8 cellular contexts compared by ENCODE assay signal in the genomic region with DNA sequence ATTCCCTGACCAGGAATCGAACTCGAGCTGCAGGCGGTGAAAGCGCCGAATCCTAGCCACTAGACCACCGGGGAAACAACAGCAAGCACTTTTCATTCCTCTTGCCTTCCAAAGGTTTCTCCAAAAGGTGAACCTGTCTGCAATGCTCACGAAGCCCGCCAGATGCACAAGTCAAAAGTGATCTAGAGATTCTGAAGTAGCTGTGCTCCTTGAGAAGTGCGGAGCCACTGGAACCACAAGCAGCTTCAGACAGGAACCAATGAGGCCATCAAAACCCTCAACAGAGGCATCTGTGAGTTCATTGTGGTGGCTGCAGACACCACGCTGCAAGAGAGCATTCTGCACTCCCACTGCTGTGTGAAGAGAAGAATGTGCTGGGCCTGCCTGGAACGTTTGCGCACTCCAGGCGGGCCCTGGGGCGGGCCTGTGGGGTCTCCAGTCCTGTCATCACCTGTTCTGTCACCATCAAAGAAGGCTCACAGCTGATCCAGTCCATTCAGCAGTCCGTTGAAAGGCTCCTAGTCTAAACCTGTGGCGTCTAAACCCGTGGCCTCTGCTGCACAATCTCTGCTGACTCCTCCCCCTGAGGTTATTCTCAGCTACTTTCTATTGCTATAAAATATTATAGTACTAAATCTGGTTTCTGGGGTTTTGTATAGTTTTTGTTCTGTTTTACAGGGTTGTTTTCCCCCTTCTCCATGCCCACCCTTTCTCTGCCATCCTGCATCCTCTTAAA.
A peak's percentile ranks its signal among the peaks of the same experiment; 100 is the strongest.
DNase-seq lines count a peak whose midpoint lies in the region; ATAC-seq and TF ChIP-seq lines count a peak whose summit lies in the region.
"Not testable (repeated sequence)": the region's sequence is repeated elsewhere in the genome, so short reads cannot be mapped to it uniquely, and the experiment has no call there.

No MANE protein-coding gene starts in this region.

- TF ChIP-seq EP300 in gastroesophageal sphincter (IDR thresholded peaks at IDR 0.05): not testable (repeated sequence)

- peak overlapping the region in 5 of 7 donors; percentile 34 to 72 (median 52) for H3K4me3 Mint-ChIP-seq in CD8-positive, alpha-beta memory T cell
- peak overlapping the region in 1 of 2 donors; percentile 29 for H3K4me3 Mint-ChIP-seq in activated T-cell treated with anti-CD3 and anti-CD28 coated beads, Interleukin-2, amount 50 U/mL, for 72 hours
- peak overlapping the region; percentile 23 for H3K4me3 Mint-ChIP-seq in activated naive CD4-positive, alpha-beta T cell treated with anti-CD3 and anti-CD28 coated beads, Interleukin-2, amount 50 U/mL, for 24 hours
- H3K4me3 Mint-ChIP-seq in natural killer cell: peak overlapping the region; percentile 9

- H3K27me3 ChIP-seq in CD8-positive, alpha-beta memory T cell (ENCODE audit: insufficient read depth, low read length, poor library complexity, severe bottlenecking); gastroesophageal sphincter: not testable (repeated sequence)

- not testable (repeated sequence) for H3K4me1 ChIP-seq in CD8-positive, alpha-beta memory T cell (ENCODE audit: insufficient read depth, low read length); gastroesophageal sphincter

- DNase-seq in CD8-positive, alpha-beta memory T cell: peak in 4 of 5 donors; percentile 3 to 66 (median 50)
- DNase-seq in T-helper 9 cell (peak; percentile 0), natural killer cell (peak; percentile 15)
- peak; percentile 64 for DNase-seq in activated CD8-positive, alpha-beta memory T cell treated with anti-CD3 and anti-CD28 coated beads for 24 hours
- peak; percentile 21 to 38 for DNase-seq in activated T-cell treated with anti-CD3 and anti-CD28 coated beads, Interleukin-2, amount 50 U/mL, for 72 hours
- DNase-seq in stimulated activated naive CD8-positive, alpha-beta T cell treated with anti-CD3 and anti-CD28 coated beads, Interleukin-15, Interleukin-2, amounts not matched to agents 100 U/mL and 50 U/mL, for 24 hours: peak; percentile 12

- CTCF ChIA-PET in CD8-positive, alpha-beta memory T cell (lab: Charles Lee): not testable (repeated sequence)

- POLR2A ChIA-PET in CD8-positive, alpha-beta memory T cell (lab: Charles Lee): not testable (repeated sequence)

- H3K4me3 ChIP-seq in CD8-positive, alpha-beta memory T cell (ENCODE audit: low read length); gastroesophageal sphincter: not testable (repeated sequence)

- 94 to 96% methylated on average over 3 of the region's 17 CpGs for WGBS in gastroesophageal sphincter (ENCODE audit: low coverage in 1 of 2), 2 donors

- intact Hi-C loops in natural killer cell (cut with micrococcal nuclease): not testable (repeated sequence)

- H3K27me3 Mint-ChIP-seq in CD8-positive, alpha-beta memory T cell; activated T-cell treated with anti-CD3 and anti-CD28 coated beads, Interleukin-2, amount 50 U/mL, for 72 hours (ENCODE audit: low read depth); activated naive CD4-positive, alpha-beta T cell treated with anti-CD3 and anti-CD28 coated beads, Interleukin-2, amount 50 U/mL, for 24 hours; natural killer cell (ENCODE audit: low read depth in 2 of 2): not testable (repeated sequence)

- H3K27ac ChIP-seq in CD8-positive, alpha-beta memory T cell (ENCODE audit: low read depth, low read length); gastroesophageal sphincter: not testable (repeated sequence)

- H3K36me3 ChIP-seq in CD8-positive, alpha-beta memory T cell (ENCODE audit: insufficient read depth, low read length); gastroesophageal sphincter: not testable (repeated sequence)

- not testable (repeated sequence) for TF ChIP-seq POLR2A in gastroesophageal sphincter (IDR thresholded peaks at IDR 0.05)

- not testable (repeated sequence) for H3K36me3 Mint-ChIP-seq in CD8-positive, alpha-beta memory T cell; activated T-cell treated with anti-CD3 and anti-CD28 coated beads, Interleukin-2, amount 50 U/mL, for 72 hours (ENCODE audit: insufficient read depth in 2 of 2); activated naive CD4-positive, alpha-beta T cell treated with anti-CD3 and anti-CD28 coated beads, Interleukin-2, amount 50 U/mL, for 24 hours; natural killer cell

- H3K9me3 ChIP-seq in CD8-positive, alpha-beta memory T cell (ENCODE audit: low read length); gastroesophageal sphincter: not testable (repeated sequence)

- H3K9me3 Mint-ChIP-seq in CD8-positive, alpha-beta memory T cell; activated T-cell treated with anti-CD3 and anti-CD28 coated beads, Interleukin-2, amount 50 U/mL, for 72 hours; activated naive CD4-positive, alpha-beta T cell treated with anti-CD3 and anti-CD28 coated beads, Interleukin-2, amount 50 U/mL, for 24 hours; natural killer cell: not testable (repeated sequence)

- peaks cover 9 to 14% (median 11%) of the 10 kb centered on the region in 3 donors for H3K4me1 Mint-ChIP-seq in CD8-positive, alpha-beta memory T cell
- not testable (repeated sequence) for H3K4me1 Mint-ChIP-seq in activated T-cell treated with anti-CD3 and anti-CD28 coated beads, Interleukin-2, amount 50 U/mL, for 72 hours (ENCODE audit: low read depth); natural killer cell
- H3K4me1 Mint-ChIP-seq in activated naive CD4-positive, alpha-beta T cell treated with anti-CD3 and anti-CD28 coated beads, Interleukin-2, amount 50 U/mL, for 24 hours: peaks cover 14% of the 10 kb centered on the region

- peak overlapping the region in 3 of 8 donors; percentile 43 to 68 (median 51) for H3K27ac Mint-ChIP-seq in CD8-positive, alpha-beta memory T cell
- not testable (repeated sequence) for H3K27ac Mint-ChIP-seq in activated T-cell treated with anti-CD3 and anti-CD28 coated beads, Interleukin-2, amount 50 U/mL, for 72 hours; activated naive CD4-positive, alpha-beta T cell treated with anti-CD3 and anti-CD28 coated beads, Interleukin-2, amount 50 U/mL, for 24 hours; natural killer cell

- peak; percentile 93 to 97 for ATAC-seq in activated T-cell treated with anti-CD3 and anti-CD28 coated beads, Interleukin-2, amount 50 U/mL, for 72 hours (replicated peaks in 1 of 2)
- ATAC-seq in gastroesophageal sphincter (peak; percentile 25), natural killer cell (peak; percentile 77 to 93 (median 80))
- ATAC-seq in stimulated activated naive CD8-positive, alpha-beta T cell treated with anti-CD3 and anti-CD28 coated beads, Interleukin-15, Interleukin-2, amounts not matched to agents 100 U/mL and 50 U/mL, for 24 hours: peak; percentile 76

- not testable (repeated sequence) for TF ChIP-seq CTCF in gastroesophageal sphincter (IDR thresholded peaks at IDR 0.05); natural killer cell (IDR thresholded peaks at IDR 0.05)

Comparison
In these comparisons a context has a peak if more than half of its experiments do, and no peak if none do; other contexts are left out.
1. DNase-seq: peak in every context shown above with its lines; median percentile 64 in activated CD8-positive, alpha-beta memory T cell treated with anti-CD3 and anti-CD28 coated beads for 24 hours; 50 in CD8-positive, alpha-beta memory T cell; 30 in activated T-cell treated with anti-CD3 and anti-CD28 coated beads, Interleukin-2, amount 50 U/mL, for 72 hours; 15 in natural killer cell; 12 in stimulated activated naive CD8-positive, alpha-beta T cell treated with anti-CD3 and anti-CD28 coated beads, Interleukin-15, Interleukin-2, amounts not matched to agents 100 U/mL and 50 U/mL, for 24 hours; 0 in T-helper 9 cell.
2. ATAC-seq: peak in every context shown above with its lines; median percentile 95 in activated T-cell treated with anti-CD3 and anti-CD28 coated beads, Interleukin-2, amount 50 U/mL, for 72 hours; 80 in natural killer cell; 76 in stimulated activated naive CD8-positive, alpha-beta T cell treated with anti-CD3 and anti-CD28 coated beads, Interleukin-15, Interleukin-2, amounts not matched to agents 100 U/mL and 50 U/mL, for 24 hours; 25 in gastroesophageal sphincter.